37 cellular contexts compared by ENCODE assay signal in the genomic region with DNA sequence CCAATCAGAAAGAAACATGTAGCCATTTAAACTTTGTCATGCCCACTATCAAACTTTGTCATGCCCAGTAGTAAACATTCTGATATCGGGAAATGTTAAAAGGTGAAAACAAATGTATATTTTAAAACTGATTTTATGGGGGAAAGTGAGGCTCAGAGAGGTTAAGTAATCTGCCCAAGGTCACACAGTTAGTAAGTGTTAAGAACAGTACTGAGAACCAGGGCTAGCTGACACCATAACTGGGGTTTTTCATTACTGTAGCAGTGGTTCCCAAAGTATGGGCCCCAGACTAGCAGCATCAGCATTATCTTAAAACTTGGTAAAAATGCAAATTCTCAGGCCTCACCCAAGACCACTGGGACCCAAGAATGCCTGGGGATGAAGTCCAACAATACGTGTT. TPM values are rescaled to one million over a fixed set of nuclear protein-coding genes. Genes with fewer than 3 reads are reported as not detected.
"Had no signal": no experiment of that assay in that cellular context is flagged by ENCODE, and none has a peak within 500 bp of the region (broad histone marks: within the 10 kb centered on the region; RNA-seq: fewer than 3 reads in every experiment).

No MANE protein-coding gene starts in this region.

- H3K9me3 ChIP-seq: MG63 had no signal

- H3K27me3 ChIP-seq: MG63 had no signal

- H3K4me3 ChIP-seq: MG63 had no signal

- DNase-seq: Karpas-422, Kasumi-1, MG63, MM.1S, NCI-H1048, NCI-H1092, NCI-H1092 treated with DMSO at 0.1 percent for 48 hours, NCI-H1105, NCI-H1105 treated with DMSO at 0.1 percent for 48 hours, NCI-H1417, NCI-H1417 treated with DMSO at 0.1 percent for 48 hours, NCI-H1436, NCI-H1436 treated with DMSO at 0.1 percent for 48 hours, NCI-H146, NCI-H1694, NCI-H1694 treated with DMSO at 0.1 percent for 48 hours, NCI-H187, NCI-H187 treated with DMSO at 0.1 percent for 48 hours, NCI-H1930, NCI-H2029, NCI-H2029 treated with DMSO at 0.1 percent for 48 hours, NCI-H2081, NCI-H2081 treated with DMSO at 0.1 percent for 48 hours, NCI-H2107, NCI-H2171, NCI-H2171 treated with DMSO at 0.1 percent for 48 hours, NCI-H2227 treated with DMSO at 0.1 percent for 48 hours, NCI-H226, NCI-H345, NCI-H446, NCI-H446 treated with DMSO at 0.1 percent for 48 hours, NCI-H510A, NCI-H510A treated with DMSO at 0.1 percent for 48 hours, NCI-H524, NCI-H524 treated with DMSO at 0.1 percent for 48 hours had no signal

- H3K36me3 ChIP-seq: MG63 had no signal

RNA-seq across cellular contexts. Expression of gene FRRS1L, which starts 9.9 kb away (rescaled TPM):
- total RNA-seq: MCF 10A, NCI-H460 had no signal
